In the genomic region with DNA sequence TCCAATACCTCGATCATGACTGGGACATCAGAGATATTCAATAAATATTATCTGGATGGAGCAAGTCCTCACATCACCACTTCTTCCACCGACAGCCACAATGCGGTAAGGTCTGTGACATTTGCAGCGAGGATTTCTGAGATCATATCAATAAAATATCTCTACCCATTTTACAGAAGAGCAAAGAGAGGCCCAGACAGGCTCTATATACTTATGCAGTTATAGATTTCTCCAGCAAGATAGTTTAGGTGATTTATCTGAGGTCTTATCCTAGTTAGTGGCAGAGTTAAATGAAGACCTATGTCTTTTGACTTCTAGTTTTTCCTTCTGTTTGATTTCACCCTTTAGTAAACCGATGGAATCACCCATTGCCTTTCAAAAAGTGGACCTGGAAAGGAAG, we compare ENCODE assay signal across 23 cellular contexts.
"Had no signal": no experiment of that assay in that cellular context is flagged by ENCODE, and none has a peak within 500 bp of the region (broad histone marks: within the 10 kb centered on the region; RNA-seq: fewer than 3 reads in every experiment).

No MANE protein-coding gene starts in this region.

- H3K27ac ChIP-seq: colonic mucosa, epithelial cell of prostate, esophagus squamous epithelium, gastrocnemius medialis, heart right ventricle, left lung, lower lobe of right lung had no signal

- ATAC-seq: effector memory CD8-positive, alpha-beta T cell; esophagus mucosa; gastrocnemius medialis; heart right ventricle; left cardiac atrium; left lung; left ventricle myocardium superior; lower lobe of right lung had no signal

- H3K9me3 Mint-ChIP-seq: dendritic cell treated with granulocyte-macrophage colony-stimulating factor and Interleukin-4, amounts not matched to agents 40 ng/mL and 50 ng/mL, for 4 days; effector memory CD8-positive, alpha-beta T cell; endodermal cell had no signal

- DNase-seq: colonic mucosa; cortex of kidney; effector CD8-positive, alpha-beta T cell; effector memory CD8-positive, alpha-beta T cell; endodermal cell; esophagus squamous epithelium; foreskin melanocyte; gastrocnemius medialis; glutamatergic neuron; head of caudate nucleus; heart right ventricle; hippocampal formation; left cardiac atrium; left lung; left ventricle myocardium superior; lower lobe of right lung; midbrain had no signal

- H3K36me3 ChIP-seq: colonic mucosa, esophagus squamous epithelium, gastrocnemius medialis, heart right ventricle, left lung, lower lobe of right lung had no signal

- H3K4me3 ChIP-seq: colonic mucosa, esophagus squamous epithelium, gastrocnemius medialis, heart right ventricle, left lung, lower lobe of right lung had no signal

- H3K4me3 Mint-ChIP-seq: dendritic cell treated with granulocyte-macrophage colony-stimulating factor and Interleukin-4, amounts not matched to agents 40 ng/mL and 50 ng/mL, for 4 days; effector memory CD8-positive, alpha-beta T cell; endodermal cell had no signal

- H3K27me3 Mint-ChIP-seq: dendritic cell treated with granulocyte-macrophage colony-stimulating factor and Interleukin-4, amounts not matched to agents 40 ng/mL and 50 ng/mL, for 4 days; effector memory CD8-positive, alpha-beta T cell had no signal

- H3K9me3 ChIP-seq: colonic mucosa, esophagus squamous epithelium, gastrocnemius medialis, heart right ventricle, left lung, lower lobe of right lung had no signal

- H3K27ac Mint-ChIP-seq: dendritic cell treated with granulocyte-macrophage colony-stimulating factor and Interleukin-4, amounts not matched to agents 40 ng/mL and 50 ng/mL, for 4 days had no signal

- H3K27me3 ChIP-seq: colonic mucosa, esophagus squamous epithelium, gastrocnemius medialis, heart right ventricle, left lung had no signal

- FAIRE-seq: endometrium, islet of Langerhans, keratinocyte had no signal

- H3K4me1 ChIP-seq: colonic mucosa had no signal
